Comparison of ENCODE assay signal across 1 cellular context in the genomic region with DNA sequence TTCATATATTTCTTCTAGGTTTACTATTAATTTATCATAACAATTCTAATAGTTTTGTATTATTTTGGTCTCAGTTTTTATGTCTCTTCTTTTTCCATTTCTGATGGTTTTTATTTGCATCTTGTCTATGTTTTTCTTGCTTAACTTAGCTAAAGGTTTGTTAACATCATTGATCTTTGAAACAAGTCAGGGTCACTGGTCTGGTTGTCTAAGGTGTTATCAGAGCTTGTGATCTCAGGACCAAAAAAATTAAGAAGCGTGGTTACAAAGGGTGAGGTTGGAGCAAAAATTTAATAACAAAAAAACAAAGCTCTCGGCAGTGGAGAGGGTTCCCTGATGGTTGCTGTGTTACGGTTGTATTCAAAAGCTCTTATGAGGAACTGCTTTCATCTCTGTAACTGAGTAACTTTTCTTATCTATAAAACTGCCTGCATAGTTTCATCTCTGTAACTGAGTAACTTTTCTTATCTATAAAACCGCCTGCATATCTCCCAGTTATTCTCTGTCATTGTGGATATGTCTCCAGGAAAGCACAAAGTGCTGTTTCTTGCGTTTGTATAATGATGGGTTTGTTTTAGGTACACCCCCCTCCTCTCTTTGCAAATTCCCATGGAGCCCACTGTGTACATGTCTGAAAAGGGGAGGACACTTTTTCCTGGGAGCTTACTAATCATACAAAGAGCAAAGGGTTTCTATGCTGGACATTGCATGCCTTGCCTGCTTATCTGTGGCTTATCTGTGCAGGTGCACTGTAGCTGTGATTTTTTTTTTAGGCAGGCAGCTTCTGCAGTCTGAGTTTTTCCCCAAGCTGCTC.
TF ChIP-seq lines count a peak whose summit lies in the region.

No MANE protein-coding gene starts in this region.

TF ChIP-seq in HepG2, 621 proteins besides CTCF, POLR2A, EP300 and RAD21 (continued from another document and continues in another):
- TF ChIP-seq, protein P1, sequence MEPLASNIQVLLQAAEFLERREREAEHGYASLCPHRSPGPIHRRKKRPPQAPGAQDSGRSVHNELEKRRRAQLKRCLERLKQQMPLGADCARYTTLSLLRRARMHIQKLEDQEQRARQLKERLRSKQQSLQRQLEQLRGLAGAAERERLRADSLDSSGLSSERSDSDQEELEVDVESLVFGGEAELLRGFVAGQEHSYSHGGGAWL (CRISPR knock-in tag; IDR thresholded peaks at IDR 0.05): no peak
- no peak for TF ChIP-seq KLF11 (CRISPR knock-in tag; IDR thresholded peaks at IDR 0.05)
- TF ChIP-seq POLR2G (IDR thresholded peaks at IDR 0.05; ENCODE audit: low read depth, low read length): peak; percentile 68
- no peak for TF ChIP-seq SUZ12 (IDR thresholded peaks at IDR 0.05; ENCODE audit: low read depth, low read length)
- no peak for TF ChIP-seq MTA3 (CRISPR knock-in tag; IDR thresholded peaks at IDR 0.05)
- peak; percentile 72 for TF ChIP-seq KDM6A (CRISPR knock-in tag; IDR thresholded peaks at IDR 0.05; ENCODE audit: low read depth)
- TF ChIP-seq, protein P2, sequence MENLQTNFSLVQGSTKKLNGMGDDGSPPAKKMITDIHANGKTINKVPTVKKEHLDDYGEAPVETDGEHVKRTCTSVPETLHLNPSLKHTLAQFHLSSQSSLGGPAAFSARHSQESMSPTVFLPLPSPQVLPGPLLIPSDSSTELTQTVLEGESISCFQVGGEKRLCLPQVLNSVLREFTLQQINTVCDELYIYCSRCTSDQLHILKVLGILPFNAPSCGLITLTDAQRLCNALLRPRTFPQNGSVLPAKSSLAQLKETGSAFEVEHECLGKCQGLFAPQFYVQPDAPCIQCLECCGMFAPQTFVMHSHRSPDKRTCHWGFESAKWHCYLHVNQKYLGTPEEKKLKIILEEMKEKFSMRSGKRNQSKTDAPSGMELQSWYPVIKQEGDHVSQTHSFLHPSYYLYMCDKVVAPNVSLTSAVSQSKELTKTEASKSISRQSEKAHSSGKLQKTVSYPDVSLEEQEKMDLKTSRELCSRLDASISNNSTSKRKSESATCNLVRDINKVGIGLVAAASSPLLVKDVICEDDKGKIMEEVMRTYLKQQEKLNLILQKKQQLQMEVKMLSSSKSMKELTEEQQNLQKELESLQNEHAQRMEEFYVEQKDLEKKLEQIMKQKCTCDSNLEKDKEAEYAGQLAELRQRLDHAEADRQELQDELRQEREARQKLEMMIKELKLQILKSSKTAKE (CRISPR knock-in tag; IDR thresholded peaks at IDR 0.05; ENCODE audit: borderline replicate concordance): peak; percentile 6; the same call in 1 of the 2 replicates
- TF ChIP-seq, protein P3, sequence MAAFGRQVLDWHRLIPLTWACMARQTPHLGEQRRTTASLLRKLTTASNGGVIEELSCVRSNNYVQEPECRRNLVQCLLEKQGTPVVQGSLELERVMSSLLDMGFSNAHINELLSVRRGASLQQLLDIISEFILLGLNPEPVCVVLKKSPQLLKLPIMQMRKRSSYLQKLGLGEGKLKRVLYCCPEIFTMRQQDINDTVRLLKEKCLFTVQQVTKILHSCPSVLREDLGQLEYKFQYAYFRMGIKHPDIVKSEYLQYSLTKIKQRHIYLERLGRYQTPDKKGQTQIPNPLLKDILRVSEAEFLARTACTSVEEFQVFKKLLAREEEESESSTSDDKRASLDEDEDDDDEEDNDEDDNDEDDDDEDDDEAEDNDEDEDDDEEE (CRISPR knock-in tag; IDR thresholded peaks at IDR 0.05): no peak
- TF ChIP-seq TP53 (CRISPR knock-in tag; conservative IDR thresholded peaks at IDR 0.05): no peak
- TF ChIP-seq HHEX (CRISPR knock-in tag; IDR thresholded peaks at IDR 0.05): no peak
- TF ChIP-seq ZNF746 (CRISPR knock-in tag; IDR thresholded peaks at IDR 0.05): peak; percentile 93
- no peak for TF ChIP-seq WIZ (CRISPR knock-in tag; IDR thresholded peaks at IDR 0.05)
- TF ChIP-seq TEAD2 (CRISPR knock-in tag; IDR thresholded peaks at IDR 0.05): no peak
- TF ChIP-seq JARID2 (CRISPR knock-in tag; IDR thresholded peaks at IDR 0.05; ENCODE audit: insufficient replicate concordance): no peak
- peak; percentile 95; the same call in 1 of the 2 replicates for TF ChIP-seq NCOR1 (IDR thresholded peaks at IDR 0.05; ENCODE audit: borderline replicate concordance, low read length)
- TF ChIP-seq PRPF4 (IDR thresholded peaks at IDR 0.05; ENCODE audit: low read depth, low read length, poor library complexity, severe bottlenecking): no peak
- TF ChIP-seq ELF1 (CRISPR knock-in tag; IDR thresholded peaks at IDR 0.05): peak; percentile 40; the same call in 1 of the 2 replicates
- peak; percentile 67; the same call in 1 of the 2 replicates for TF ChIP-seq ZC3H13 (CRISPR knock-in tag; IDR thresholded peaks at IDR 0.05)
- no peak for TF ChIP-seq ZNF615 (CRISPR knock-in tag; IDR thresholded peaks at IDR 0.05; ENCODE audit: borderline replicate concordance)
- TF ChIP-seq, protein P4, sequence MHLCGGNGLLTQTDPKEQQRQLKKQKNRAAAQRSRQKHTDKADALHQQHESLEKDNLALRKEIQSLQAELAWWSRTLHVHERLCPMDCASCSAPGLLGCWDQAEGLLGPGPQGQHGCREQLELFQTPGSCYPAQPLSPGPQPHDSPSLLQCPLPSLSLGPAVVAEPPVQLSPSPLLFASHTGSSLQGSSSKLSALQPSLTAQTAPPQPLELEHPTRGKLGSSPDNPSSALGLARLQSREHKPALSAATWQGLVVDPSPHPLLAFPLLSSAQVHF (CRISPR knock-in tag; IDR thresholded peaks at IDR 0.05): no peak
- no peak for TF ChIP-seq ZNF567 (CRISPR knock-in tag; IDR thresholded peaks at IDR 0.05; ENCODE audit: borderline replicate concordance)
- TF ChIP-seq, protein P5, sequence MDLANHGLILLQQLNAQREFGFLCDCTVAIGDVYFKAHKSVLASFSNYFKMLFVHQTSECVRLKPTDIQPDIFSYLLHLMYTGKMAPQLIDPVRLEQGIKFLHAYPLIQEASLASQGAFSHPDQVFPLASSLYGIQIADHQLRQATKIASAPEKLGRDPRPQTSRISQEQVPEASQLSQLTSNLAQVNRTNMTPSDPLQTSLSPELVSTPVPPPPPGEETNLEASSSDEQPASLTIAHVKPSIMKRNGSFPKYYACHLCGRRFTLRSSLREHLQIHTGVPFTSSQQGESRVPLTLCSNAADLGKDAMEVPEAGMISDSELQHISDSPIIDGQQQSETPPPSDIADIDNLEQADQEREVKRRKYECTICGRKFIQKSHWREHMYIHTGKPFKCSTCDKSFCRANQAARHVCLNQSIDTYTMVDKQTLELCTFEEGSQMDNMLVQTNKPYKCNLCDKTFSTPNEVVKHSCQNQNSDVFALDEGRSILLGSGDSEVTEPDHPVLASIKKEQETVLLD (CRISPR knock-in tag; IDR thresholded peaks at IDR 0.05; ENCODE audit: low read depth): no peak
- no peak for TF ChIP-seq GLI4 (CRISPR knock-in tag; IDR thresholded peaks at IDR 0.05; ENCODE audit: borderline replicate concordance)
- TF ChIP-seq FIP1L1 (IDR thresholded peaks at IDR 0.05; ENCODE audit: borderline replicate concordance, insufficient read depth, low read depth, low read length): no peak
- peak; percentile 97 for TF ChIP-seq MED1 (CRISPR knock-in tag; IDR thresholded peaks at IDR 0.05)
- peak; percentile 31; the same call in 1 of the 2 replicates for TF ChIP-seq MAZ (IDR thresholded peaks at IDR 0.05; ENCODE audit: borderline replicate concordance, low read depth, low read length)
- TF ChIP-seq MAZ (CRISPR knock-in tag; IDR thresholded peaks at IDR 0.05; ENCODE audit: low read depth): no peak; the same call in 1 of the 2 replicates
- TF ChIP-seq ZNF766 (CRISPR knock-in tag; IDR thresholded peaks at IDR 0.05; ENCODE audit: borderline replicate concordance): 0 out of 2 replicates have a peak, but pooled peaks have one; percentile 29
- no peak for TF ChIP-seq MAFG (CRISPR knock-in tag; IDR thresholded peaks at IDR 0.05)
- no peak for TF ChIP-seq ARHGAP35 (CRISPR knock-in tag; IDR thresholded peaks at IDR 0.05; ENCODE audit: borderline replicate concordance)
- TF ChIP-seq TBP (CRISPR knock-in tag; IDR thresholded peaks at IDR 0.05): no peak
- peak; percentile 78; the same call in 1 of the 2 replicates for TF ChIP-seq ZNF816 (CRISPR knock-in tag; IDR thresholded peaks at IDR 0.05; ENCODE audit: borderline replicate concordance)
- TF ChIP-seq, protein P6, sequence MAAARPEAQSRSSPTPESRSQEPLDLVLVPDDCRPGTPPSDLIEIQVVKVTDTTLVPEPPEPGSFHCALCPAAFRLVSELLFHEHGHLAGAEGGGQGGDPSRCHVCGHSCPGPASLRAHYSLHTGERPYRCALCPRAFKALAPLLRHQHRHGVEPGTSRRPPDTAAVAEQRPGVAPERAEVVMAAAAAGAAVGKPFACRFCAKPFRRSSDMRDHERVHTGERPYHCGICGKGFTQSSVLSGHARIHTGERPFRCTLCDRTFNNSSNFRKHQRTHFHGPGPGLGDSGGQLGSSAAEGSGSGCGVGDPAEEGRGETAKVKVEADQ (CRISPR knock-in tag; IDR thresholded peaks at IDR 0.05; ENCODE audit: borderline replicate concordance): peak; percentile 77; the same call in 1 of the 2 replicates
- no peak for TF ChIP-seq ARID2 (CRISPR knock-in tag; IDR thresholded peaks at IDR 0.05; ENCODE audit: borderline replicate concordance)
- TF ChIP-seq, protein P7, sequence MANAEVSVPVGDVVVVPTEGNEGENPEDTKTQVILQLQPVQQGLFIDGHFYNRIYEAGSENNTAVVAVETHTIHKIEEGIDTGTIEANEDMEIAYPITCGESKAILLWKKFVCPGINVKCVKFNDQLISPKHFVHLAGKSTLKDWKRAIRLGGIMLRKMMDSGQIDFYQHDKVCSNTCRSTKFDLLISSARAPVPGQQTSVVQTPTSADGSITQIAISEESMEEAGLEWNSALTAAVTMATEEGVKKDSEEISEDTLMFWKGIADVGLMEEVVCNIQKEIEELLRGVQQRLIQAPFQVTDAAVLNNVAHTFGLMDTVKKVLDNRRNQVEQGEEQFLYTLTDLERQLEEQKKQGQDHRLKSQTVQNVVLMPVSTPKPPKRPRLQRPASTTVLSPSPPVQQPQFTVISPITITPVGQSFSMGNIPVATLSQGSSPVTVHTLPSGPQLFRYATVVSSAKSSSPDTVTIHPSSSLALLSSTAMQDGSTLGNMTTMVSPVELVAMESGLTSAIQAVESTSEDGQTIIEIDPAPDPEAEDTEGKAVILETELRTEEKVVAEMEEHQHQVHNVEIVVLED (CRISPR knock-in tag; IDR thresholded peaks at IDR 0.05; ENCODE audit: borderline replicate concordance): no peak
- TF ChIP-seq, protein P8, sequence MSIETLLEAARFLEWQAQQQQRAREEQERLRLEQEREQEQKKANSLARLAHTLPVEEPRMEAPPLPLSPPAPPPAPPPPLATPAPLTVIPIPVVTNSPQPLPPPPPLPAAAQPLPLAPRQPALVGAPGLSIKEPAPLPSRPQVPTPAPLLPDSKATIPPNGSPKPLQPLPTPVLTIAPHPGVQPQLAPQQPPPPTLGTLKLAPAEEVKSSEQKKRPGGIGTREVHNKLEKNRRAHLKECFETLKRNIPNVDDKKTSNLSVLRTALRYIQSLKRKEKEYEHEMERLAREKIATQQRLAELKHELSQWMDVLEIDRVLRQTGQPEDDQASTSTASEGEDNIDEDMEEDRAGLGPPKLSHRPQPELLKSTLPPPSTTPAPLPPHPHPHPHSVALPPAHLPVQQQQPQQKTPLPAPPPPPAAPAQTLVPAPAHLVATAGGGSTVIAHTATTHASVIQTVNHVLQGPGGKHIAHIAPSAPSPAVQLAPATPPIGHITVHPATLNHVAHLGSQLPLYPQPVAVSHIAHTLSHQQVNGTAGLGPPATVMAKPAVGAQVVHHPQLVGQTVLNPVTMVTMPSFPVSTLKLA (IDR thresholded peaks at IDR 0.05): no peak; the same call in 1 of the 2 replicates
- no peak for TF ChIP-seq ZNF7 (CRISPR knock-in tag; IDR thresholded peaks at IDR 0.05)
- TF ChIP-seq, protein P9, sequence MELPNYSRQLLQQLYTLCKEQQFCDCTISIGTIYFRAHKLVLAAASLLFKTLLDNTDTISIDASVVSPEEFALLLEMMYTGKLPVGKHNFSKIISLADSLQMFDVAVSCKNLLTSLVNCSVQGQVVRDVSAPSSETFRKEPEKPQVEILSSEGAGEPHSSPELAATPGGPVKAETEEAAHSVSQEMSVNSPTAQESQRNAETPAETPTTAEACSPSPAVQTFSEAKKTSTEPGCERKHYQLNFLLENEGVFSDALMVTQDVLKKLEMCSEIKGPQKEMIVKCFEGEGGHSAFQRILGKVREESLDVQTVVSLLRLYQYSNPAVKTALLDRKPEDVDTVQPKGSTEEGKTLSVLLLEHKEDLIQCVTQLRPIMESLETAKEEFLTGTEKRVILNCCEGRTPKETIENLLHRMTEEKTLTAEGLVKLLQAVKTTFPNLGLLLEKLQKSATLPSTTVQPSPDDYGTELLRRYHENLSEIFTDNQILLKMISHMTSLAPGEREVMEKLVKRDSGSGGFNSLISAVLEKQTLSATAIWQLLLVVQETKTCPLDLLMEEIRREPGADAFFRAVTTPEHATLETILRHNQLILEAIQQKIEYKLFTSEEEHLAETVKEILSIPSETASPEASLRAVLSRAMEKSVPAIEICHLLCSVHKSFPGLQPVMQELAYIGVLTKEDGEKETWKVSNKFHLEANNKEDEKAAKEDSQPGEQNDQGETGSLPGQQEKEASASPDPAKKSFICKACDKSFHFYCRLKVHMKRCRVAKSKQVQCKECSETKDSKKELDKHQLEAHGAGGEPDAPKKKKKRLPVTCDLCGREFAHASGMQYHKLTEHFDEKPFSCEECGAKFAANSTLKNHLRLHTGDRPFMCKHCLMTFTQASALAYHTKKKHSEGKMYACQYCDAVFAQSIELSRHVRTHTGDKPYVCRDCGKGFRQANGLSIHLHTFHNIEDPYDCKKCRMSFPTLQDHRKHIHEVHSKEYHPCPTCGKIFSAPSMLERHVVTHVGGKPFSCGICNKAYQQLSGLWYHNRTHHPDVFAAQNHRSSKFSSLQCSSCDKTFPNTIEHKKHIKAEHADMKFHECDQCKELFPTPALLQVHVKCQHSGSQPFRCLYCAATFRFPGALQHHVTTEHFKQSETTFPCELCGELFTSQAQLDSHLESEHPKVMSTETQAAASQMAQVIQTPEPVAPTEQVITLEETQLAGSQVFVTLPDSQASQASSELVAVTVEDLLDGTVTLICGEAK (IDR thresholded peaks at IDR 0.05): no peak
- TF ChIP-seq, protein P9 (CRISPR knock-in tag; IDR thresholded peaks at IDR 0.05): no peak; the same call in 1 of the 2 replicates
